9 cellular contexts compared by ENCODE assay signal in genomic region chr3:126523745-126524428, GRCh38. TPM values are rescaled to one million over a fixed set of nuclear protein-coding genes. Genes with fewer than 3 reads are reported as not detected.
DNase-seq lines count a peak whose midpoint lies in the region; ATAC-seq and TF ChIP-seq lines count a peak whose summit lies in the region.
"Had no signal": no experiment of that assay in that cellular context is flagged by ENCODE, and none has a peak within 500 bp of the region (broad histone marks: within the 10 kb centered on the region; RNA-seq: fewer than 3 reads in every experiment).

CHST13 (plus strand) TSS chr3:126524155; CDS start chr3:126524333, 178 bp downstream.

- H3K4me1 ChIP-seq in body of pancreas: peaks cover 21% of the 10 kb centered on the region

- H3K27me3 Mint-ChIP-seq in stimulated activated naive CD8-positive, alpha-beta T cell treated with anti-CD3 and anti-CD28 coated beads, Interleukin-15, Interleukin-2, amounts not matched to agents 100 ng/mL and 50 ng/mL, for 24 hours: peaks cover 18% of the 10 kb centered on the region
- peaks cover 27% of the 10 kb centered on the region for H3K27me3 Mint-ChIP-seq in activated CD8-positive, alpha-beta memory T cell treated with anti-CD3 and anti-CD28 coated beads, Interleukin-2, amount 10 ng/mL, durations not matched to agents 7 days and 5 days

- H3K36me3 ChIP-seq in body of pancreas (replicated peaks in 1 of 2; ENCODE audit: insufficient read depth in 1 of 2, low read depth in 2 of 2) (no peaks in the 10 kb centered on the region), kidney epithelial cell (ENCODE audit: control insufficient read depth, insufficient read depth, low read length) (no peaks in the 10 kb centered on the region)

- no peak within 1 kb of the TSS for H3K27ac ChIP-seq in body of pancreas

- H3K4me3 Mint-ChIP-seq in stimulated activated naive CD8-positive, alpha-beta T cell treated with anti-CD3 and anti-CD28 coated beads, Interleukin-15, Interleukin-2, amounts not matched to agents 100 ng/mL and 50 ng/mL, for 24 hours: peak within 1 kb of the TSS; percentile 17
- H3K4me3 Mint-ChIP-seq in activated CD8-positive, alpha-beta memory T cell treated with anti-CD3 and anti-CD28 coated beads, Interleukin-2, amount 10 ng/mL, durations not matched to agents 7 days and 5 days: no peak within 1 kb of the TSS

- WGBS in body of pancreas, 2 donors: 8 to 17% methylated on average over 13 to 37 of the region's 56 CpGs

- DNase-seq in DMS53 (lab: John Stamatoyannopoulos, UW) (peak; percentile 82), NB4 (ENCODE audit: low read depth) (peak; percentile 84), body of pancreas (peak; percentile 43 to 64 (median 51)), kidney epithelial cell (ENCODE audit: low read depth) (no peak), activated gamma-delta T cell treated with Interleukin-2 at 50 U/mL for 16 hours (no peak)
- no peak for DNase-seq in activated CD8-positive, alpha-beta memory T cell treated with anti-CD3 and anti-CD28 coated beads, Interleukin-2, amount 10 ng/mL, durations not matched to agents 7 days and 5 days

- no peak for TF ChIP-seq CTCF in NB4 (IDR thresholded peaks at IDR 0.05; ENCODE audit: low read depth, low read length)
- TF ChIP-seq CTCF in body of pancreas (IDR thresholded peaks at IDR 0.05): peak in 1 of 7 experiments; percentile 16
- TF ChIP-seq CTCF in kidney epithelial cell (IDR thresholded peaks at IDR 0.05; ENCODE audit: insufficient read depth, low read length, poor library complexity, severe bottlenecking): no peak

- CTCF ChIA-PET in activated CD8-positive, alpha-beta memory T cell treated with anti-CD3 and anti-CD28 coated beads, Interleukin-2, amount 10 ng/mL, durations not matched to agents 7 days and 5 days (lab: Charles Lee): interaction anchor here (1.5 kb wide), 1 partner anchor 15 kb away, joined by 3 read pairs; no protein-coding TSS in a partner anchor

- intact Hi-C loops in body of pancreas (cut with DNase I): loop anchor here (10.0 kb wide), 1 partner anchor 931 kb away; no protein-coding TSS in a partner anchor

- H3K36me3 Mint-ChIP-seq in stimulated activated naive CD8-positive, alpha-beta T cell treated with anti-CD3 and anti-CD28 coated beads, Interleukin-15, Interleukin-2, amounts not matched to agents 100 ng/mL and 50 ng/mL, for 24 hours (ENCODE audit: low read depth): no peaks in the 10 kb centered on the region
- H3K36me3 Mint-ChIP-seq in activated CD8-positive, alpha-beta memory T cell treated with anti-CD3 and anti-CD28 coated beads, Interleukin-2, amount 10 ng/mL, durations not matched to agents 7 days and 5 days: no peaks in the 10 kb centered on the region
- H3K36me3 Mint-ChIP-seq: naive thymus-derived CD8-positive, alpha-beta T cell had no signal

- peak within 1 kb of the TSS; percentile 54 for H3K4me3 ChIP-seq in NB4 (ENCODE audit: low read depth, low read length)
- peak within 1 kb of the TSS in 1 of 2 donors; percentile 10 for H3K4me3 ChIP-seq in body of pancreas
- peak within 1 kb of the TSS; percentile 15 for H3K4me3 ChIP-seq in kidney epithelial cell (ENCODE audit: low read depth, low read length)

- TF ChIP-seq POLR2A in NB4 (IDR thresholded peaks at IDR 0.05; ENCODE audit: extremely low read depth, insufficient read length): peak; percentile 40
- no peak for TF ChIP-seq POLR2A in body of pancreas (IDR thresholded peaks at IDR 0.05)

- no peak within 1 kb of the TSS for H3K27ac Mint-ChIP-seq in stimulated activated naive CD8-positive, alpha-beta T cell treated with anti-CD3 and anti-CD28 coated beads, Interleukin-15, Interleukin-2, amounts not matched to agents 100 ng/mL and 50 ng/mL, for 24 hours
- H3K27ac Mint-ChIP-seq in activated CD8-positive, alpha-beta memory T cell treated with anti-CD3 and anti-CD28 coated beads, Interleukin-2, amount 10 ng/mL, durations not matched to agents 7 days and 5 days: no peak within 1 kb of the TSS
- H3K27ac Mint-ChIP-seq: naive thymus-derived CD8-positive, alpha-beta T cell had no signal

- H3K9me3 Mint-ChIP-seq in stimulated activated naive CD8-positive, alpha-beta T cell treated with anti-CD3 and anti-CD28 coated beads, Interleukin-15, Interleukin-2, amounts not matched to agents 100 ng/mL and 50 ng/mL, for 24 hours: no peaks in the 10 kb centered on the region
- H3K9me3 Mint-ChIP-seq in activated CD8-positive, alpha-beta memory T cell treated with anti-CD3 and anti-CD28 coated beads, Interleukin-2, amount 10 ng/mL, durations not matched to agents 7 days and 5 days (ENCODE audit: low read depth): no peaks in the 10 kb centered on the region
- H3K9me3 Mint-ChIP-seq: naive thymus-derived CD8-positive, alpha-beta T cell had no signal

- H3K4me1 Mint-ChIP-seq in stimulated activated naive CD8-positive, alpha-beta T cell treated with anti-CD3 and anti-CD28 coated beads, Interleukin-15, Interleukin-2, amounts not matched to agents 100 ng/mL and 50 ng/mL, for 24 hours (ENCODE audit: low read depth): no peaks in the 10 kb centered on the region
- H3K4me1 Mint-ChIP-seq in activated CD8-positive, alpha-beta memory T cell treated with anti-CD3 and anti-CD28 coated beads, Interleukin-2, amount 10 ng/mL, durations not matched to agents 7 days and 5 days: peaks cover 9% of the 10 kb centered on the region

- ATAC-seq in body of pancreas (peak; percentile 47), HG03280 (IDR thresholded peaks at IDR 0.05; ENCODE audit: unreplicated experiment) (no peak)
- no peak for ATAC-seq in activated CD8-positive, alpha-beta memory T cell treated with anti-CD3 and anti-CD28 coated beads, Interleukin-2, amount 10 ng/mL, durations not matched to agents 7 days and 5 days
- ATAC-seq: naive thymus-derived CD8-positive, alpha-beta T cell had no signal

- no peaks in the 10 kb centered on the region for H3K9me3 ChIP-seq in body of pancreas

- H3K27me3 ChIP-seq in body of pancreas (no peaks in the 10 kb centered on the region), kidney epithelial cell (ENCODE audit: control insufficient read depth, insufficient read depth, low read length) (peaks cover 36% of the 10 kb centered on the region)

RNA-seq across cellular contexts. Expression of gene CHST13, which starts in this region (rescaled TPM):
- total RNA-seq in body of pancreas: 1 to 10 TPM in 1 of 2 donors, not detected in 1; 2.3 TPM
- total RNA-seq in kidney epithelial cell: 1.1 TPM in 1 of 2 replicates, not detected in the other
- not detected for total RNA-seq in activated CD8-positive, alpha-beta memory T cell treated with anti-CD3 and anti-CD28 coated beads, Interleukin-2, amount 10 ng/mL, durations not matched to agents 7 days and 5 days
- total RNA-seq: naive thymus-derived CD8-positive, alpha-beta T cell had no signal

Comparison
In these comparisons a context has a peak if more than half of its experiments do, and no peak if none do; other contexts are left out.
1. DNase-seq: peak in DMS53 (single experiment), NB4 (single experiment) and body of pancreas (4 of 4); none in kidney epithelial cell (single experiment), activated CD8-positive, alpha-beta memory T cell treated with anti-CD3 and anti-CD28 coated beads, Interleukin-2, amount 10 ng/mL, durations not matched to agents 7 days and 5 days (single experiment) and activated gamma-delta T cell treated with Interleukin-2 at 50 U/mL for 16 hours (single experiment).